15 cellular contexts compared by ENCODE assay signal in the genomic region with DNA sequence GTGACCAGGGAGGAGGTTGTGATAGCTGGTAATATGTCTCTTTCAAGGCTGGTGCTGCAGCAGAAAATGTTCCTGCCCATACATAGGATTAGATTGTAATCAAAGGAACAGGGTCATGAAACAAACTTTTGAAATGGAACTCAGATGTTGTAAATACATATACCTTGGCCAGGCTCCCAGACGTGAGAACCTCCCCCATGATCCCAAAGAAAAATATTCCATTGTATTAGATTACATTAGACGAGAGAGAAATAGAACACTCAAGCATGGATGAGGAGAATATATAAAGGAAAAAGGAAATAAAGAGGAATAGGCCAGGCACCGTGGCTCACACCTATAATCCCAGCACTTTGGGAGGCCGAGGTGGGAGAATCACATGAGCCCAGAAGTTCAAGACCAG. TPM values are rescaled to one million over a fixed set of nuclear protein-coding genes. Genes with fewer than 3 reads are reported as not detected.
DNase-seq lines count a peak whose midpoint lies in the region; TF ChIP-seq lines count a peak whose summit lies in the region.
"Had no signal": no experiment of that assay in that cellular context is flagged by ENCODE, and none has a peak within 500 bp of the region (broad histone marks: within the 10 kb centered on the region; RNA-seq: fewer than 3 reads in every experiment).

No MANE protein-coding gene starts in this region.

- no peaks in the 10 kb centered on the region for H3K36me3 ChIP-seq in MG63
- H3K36me3 ChIP-seq: BLaER1 treated with 17β-estradiol and CSF1 and Interleukin-3, amounts not matched to agents 10 nM and 100 nM; gastrocnemius medialis had no signal

- H3K27ac Mint-ChIP-seq in chondrocyte (ENCODE audit: unreplicated experiment), result peak overlapping the region; percentile 88
- peak overlapping the region; percentile 84 for H3K27ac Mint-ChIP-seq in mesothelial cell of epicardium
- H3K27ac Mint-ChIP-seq: T-helper 17 cell had no signal

- H3K36me3 Mint-ChIP-seq in chondrocyte (ENCODE audit: low read depth) (no peaks in the 10 kb centered on the region), mesothelial cell of epicardium (no peaks in the 10 kb centered on the region)

- peak; percentile 54 for DNase-seq in AG04450 (ENCODE audit: low read depth, low spot score)
- DNase-seq in MG63, result peak; percentile 62
- DNase-seq in chondrocyte (ENCODE audit: low spot score), result no peak
- no peak for DNase-seq in mesothelial cell of epicardium (ENCODE audit: low spot score in 2 of 2, unreplicated experiment in 2 of 2)
- DNase-seq in activated CD4-positive, alpha-beta T cell treated with anti-CD3 and anti-CD28 coated beads, Interleukin-2, amount 50 U/mL, for 1 hour, result no peak
- no peak for DNase-seq in stimulated activated CD4-positive, alpha-beta T cell treated with anti-CD3 and anti-CD28 coated beads, Interleukin-2, amount 100 ng/mL, for 48 hours
- DNase-seq in NCI-H1417 treated with DMSO at 0.1 percent for 48 hours (lab: John Stamatoyannopoulos, UW), result no peak
- DNase-seq in ACHN, result no peak
- DNase-seq: anterior cingulate cortex, gastrocnemius medialis, KG1, left ventricle myocardium superior, T-helper 17 cell had no signal

- no peak for TF ChIP-seq CTCF in AG04450 (IDR thresholded peaks at IDR 0.05; ENCODE audit: low read depth, low read length)
- no peak for TF ChIP-seq CTCF in chondrocyte (IDR thresholded peaks at IDR 0.05)
- no peak for TF ChIP-seq CTCF in mesothelial cell of epicardium (IDR thresholded peaks at IDR 0.05; ENCODE audit: unreplicated experiment)

- in situ Hi-C loops in ACHN (cut with HindIII; ENCODE audit: low pct_ligation_motif_present, low pct_unique_long_range_greater_than_20kb, low sequenced_read_pairs), result no loop called here

- H3K9me3 Mint-ChIP-seq in chondrocyte (ENCODE audit: low read depth) (no peaks in the 10 kb centered on the region), mesothelial cell of epicardium (no peaks in the 10 kb centered on the region)
- H3K9me3 Mint-ChIP-seq: GM23338 had no signal

- H3K4me1 Mint-ChIP-seq in chondrocyte (ENCODE audit: low read depth) (peaks cover 97% of the 10 kb centered on the region), mesothelial cell of epicardium (peaks cover 49% of the 10 kb centered on the region)
- H3K4me1 Mint-ChIP-seq: T-helper 17 cell had no signal

- POLR2A ChIA-PET in AG04450 (lab: Yijun Ruan, JAX), result no interaction called here

- CTCF ChIA-PET in AG04450 (lab: Charles Lee), result interaction anchor here (1.6 to 2.1 kb wide), 2 partner anchors 32 to 35 kb away, joined by 5 to 8 read pairs; no protein-coding TSS in a partner anchor

- H3K27me3 Mint-ChIP-seq in chondrocyte (ENCODE audit: low read depth), result no peaks in the 10 kb centered on the region
- no peaks in the 10 kb centered on the region for H3K27me3 Mint-ChIP-seq in mesothelial cell of epicardium (ENCODE audit: low read depth)

- H3K27me3 ChIP-seq in AG04450 (ENCODE audit: control insufficient read depth, insufficient read depth, low read length), result no peaks in the 10 kb centered on the region
- no peaks in the 10 kb centered on the region for H3K27me3 ChIP-seq in MG63
- H3K27me3 ChIP-seq: gastrocnemius medialis had no signal

- H3K27ac ChIP-seq in AG04450 (ENCODE audit: low read depth, low read length), result peak overlapping the region; percentile 81
- H3K27ac ChIP-seq: BLaER1 treated with 17β-estradiol and CSF1 and Interleukin-3, amounts not matched to agents 10 nM and 100 nM had no signal

- H3K9me3 ChIP-seq in AG04450 (ENCODE audit: control insufficient read depth, insufficient read depth, low read length), result no peaks in the 10 kb centered on the region
- H3K9me3 ChIP-seq in MG63, result no peaks in the 10 kb centered on the region
- H3K9me3 ChIP-seq: BLaER1 treated with 17β-estradiol and CSF1 and Interleukin-3, amounts not matched to agents 10 nM and 100 nM; gastrocnemius medialis had no signal

- H3K4me3 ChIP-seq in AG04450 (ENCODE audit: low read depth, low read length) (no peak overlapping the region), MG63 (no peak overlapping the region)
- H3K4me3 ChIP-seq: BLaER1 treated with 17β-estradiol and CSF1 and Interleukin-3, amounts not matched to agents 10 nM and 100 nM; gastrocnemius medialis; GM23338 had no signal

- H3K4me3 Mint-ChIP-seq in chondrocyte (ENCODE audit: unreplicated experiment) (no peak overlapping the region), mesothelial cell of epicardium (no peak overlapping the region)
- H3K4me3 Mint-ChIP-seq: GM23338, T-helper 17 cell had no signal

RNA-seq across cellular contexts. Expression of gene RPL37A, which starts 52.6 kb away (rescaled TPM):
- polyA plus RNA-seq in AG04450 (2011; rRNA removed), result 3,563 and 3,667 TPM in 2 replicates
- 742 and 782 TPM in 2 replicates for polyA minus RNA-seq in AG04450 (2011; rRNA and poly(A)+ RNA removed)
- total RNA-seq in MG63 (2014; rRNA removed; shearing (Covaris generic); ENCODE audit: low replicate concordance), result 528 and 2,080 TPM in 2 replicates
- total RNA-seq in chondrocyte (2,015 to 2,317 TPM (median 2,049 TPM) in 3 replicates), mesothelial cell of epicardium (2,728 to 2,928 TPM (median 2,867 TPM) in 3 replicates)

Comparison
In these comparisons a context has a peak if more than half of its experiments do, and no peak if none do; other contexts are left out.
1. DNase-seq: peak in AG04450 (single experiment) and MG63 (single experiment); none in chondrocyte (single experiment), mesothelial cell of epicardium (0 of 2), activated CD4-positive, alpha-beta T cell treated with anti-CD3 and anti-CD28 coated beads, Interleukin-2, amount 50 U/mL, for 1 hour (single experiment), stimulated activated CD4-positive, alpha-beta T cell treated with anti-CD3 and anti-CD28 coated beads, Interleukin-2, amount 100 ng/mL, for 48 hours (0 of 2), NCI-H1417 treated with DMSO at 0.1 percent for 48 hours (single experiment) and ACHN (single experiment).